12 cellular contexts compared by ENCODE assay signal in the genomic region with DNA sequence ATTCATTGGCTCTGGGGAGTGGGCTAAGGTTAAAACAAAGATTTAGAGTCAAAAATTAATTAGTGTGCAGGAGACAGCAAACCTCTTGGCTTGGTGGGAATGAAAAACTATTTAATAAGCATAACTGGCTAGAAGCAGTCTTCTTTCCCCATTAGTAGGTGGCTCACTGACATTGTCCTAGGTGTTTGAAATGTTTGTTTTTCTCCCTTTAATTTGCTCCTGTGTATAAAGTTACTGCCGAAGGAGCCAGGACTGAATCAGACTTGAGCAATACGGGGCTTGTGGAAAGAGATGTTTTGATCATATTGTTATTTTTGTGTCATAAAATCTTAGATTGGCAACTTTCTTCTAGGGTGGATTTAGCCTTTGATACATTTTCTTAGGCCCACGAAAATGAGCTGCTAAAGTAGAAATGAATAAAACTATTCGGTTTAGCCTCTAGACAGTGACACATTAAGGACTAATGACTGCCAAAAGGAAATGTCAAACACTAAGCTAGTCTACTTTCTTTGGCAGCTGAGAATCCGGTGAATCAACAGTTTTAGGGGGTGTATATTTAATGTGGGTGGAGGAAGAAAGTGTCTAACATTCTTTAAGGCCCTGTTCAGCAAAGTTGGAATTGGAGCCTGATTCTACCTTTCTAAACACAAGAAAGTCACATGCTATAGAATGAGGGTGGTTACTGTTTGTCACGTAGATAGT. TPM values are rescaled to one million over a fixed set of nuclear protein-coding genes. Genes with fewer than 3 reads are reported as not detected.
A peak's percentile ranks its signal among the peaks of the same experiment; 100 is the strongest.
DNase-seq lines count a peak whose midpoint lies in the region; ATAC-seq, FAIRE-seq and TF ChIP-seq lines count a peak whose summit lies in the region.
"Had no signal": no experiment of that assay in that cellular context is flagged by ENCODE, and none has a peak within 500 bp of the region (broad histone marks: within the 10 kb centered on the region; RNA-seq: fewer than 3 reads in every experiment).

No MANE protein-coding gene starts in this region.

- TF ChIP-seq CTCF in bronchial epithelial cell (IDR thresholded peaks at IDR 0.05; ENCODE audit: insufficient read depth, low read length, severe bottlenecking) = no peak
- no peak for TF ChIP-seq CTCF in tibial artery (IDR thresholded peaks at IDR 0.05)
- no peak for TF ChIP-seq CTCF in ovary (IDR thresholded peaks at IDR 0.05)

- peaks cover 0 to 98% (median 52%) of the 10 kb centered on the region in 4 donors for H3K4me1 ChIP-seq in tibial artery
- peaks cover 12% of the 10 kb centered on the region for H3K4me1 ChIP-seq in ovary (ENCODE audit: insufficient read depth)
- H3K4me1 ChIP-seq: colonic mucosa had no signal

- FAIRE-seq in bronchial epithelial cell (lab: Jason Lieb, UNC) = peak; percentile 7
- FAIRE-seq in islet of Langerhans (lab: Jason Lieb, UNC) = peak; percentile 80

- DNase-seq in HT1080 (ENCODE audit: low read depth) (peak; percentile 80), bronchial epithelial cell (ENCODE audit: low read depth) (peak; percentile 92), tibial artery (no peak), ovary (no peak)
- DNase-seq in activated effector memory CD4-positive, alpha-beta T cell treated with Interleukin-2 at 50 U/mL for 16 hours = no peak
- DNase-seq: activated CD8-positive, alpha-beta T cell treated with anti-CD3 and anti-CD28 coated beads, Interleukin-2, amount 10 ng/mL, durations not matched to agents 7 days and 5 days; colonic mucosa; mesendoderm had no signal

- no peaks in the 10 kb centered on the region for H3K27me3 ChIP-seq in bronchial epithelial cell (ENCODE audit: control insufficient read depth, insufficient read depth, low read length)
- no peaks in the 10 kb centered on the region for H3K27me3 ChIP-seq in tibial artery
- no peaks in the 10 kb centered on the region for H3K27me3 ChIP-seq in ovary
- H3K27me3 ChIP-seq: colonic mucosa had no signal

- H3K9me3 ChIP-seq in tibial artery = no peaks in the 10 kb centered on the region
- no peaks in the 10 kb centered on the region for H3K9me3 ChIP-seq in ovary
- H3K9me3 ChIP-seq: colonic mucosa had no signal

- intact Hi-C loops in tibial artery (cut with DNase I; ENCODE audit: low total_unique reads) = no loop called here
- intact Hi-C loops in ovary (cut with DNase I) = no loop called here

- no peaks in the 10 kb centered on the region for H3K36me3 ChIP-seq in bronchial epithelial cell (ENCODE audit: control insufficient read depth, insufficient read depth, low read length)
- no peaks in the 10 kb centered on the region for H3K36me3 ChIP-seq in tibial artery
- no peaks in the 10 kb centered on the region for H3K36me3 ChIP-seq in ovary
- H3K36me3 ChIP-seq: colonic mucosa had no signal

- H3K4me3 ChIP-seq in bronchial epithelial cell (ENCODE audit: low read depth, low read length) (no peak overlapping the region), tibial artery (no peak overlapping the region), ovary (no peak overlapping the region)
- H3K4me3 ChIP-seq: colonic mucosa had no signal

- ATAC-seq in GM21447 (IDR thresholded peaks at IDR 0.05; ENCODE audit: unreplicated experiment) (no peak), GM19455 (IDR thresholded peaks at IDR 0.05; ENCODE audit: unreplicated experiment) (no peak)
- ATAC-seq: activated CD8-positive, alpha-beta T cell treated with anti-CD3 and anti-CD28 coated beads, Interleukin-2, amount 10 ng/mL, durations not matched to agents 7 days and 5 days had no signal

- H3K27ac ChIP-seq in tibial artery (peak overlapping the region; percentile 41 to 51), ovary (no peak overlapping the region)
- H3K27ac ChIP-seq: colonic mucosa had no signal

- WGBS in ovary, 3 donors = 55 to 66% (median 57%) methylated on average over 6 of the region's 6 CpGs

- no peak for TF ChIP-seq POLR2A in ovary (IDR thresholded peaks at IDR 0.05)

- no peak for TF ChIP-seq EP300 in ovary (IDR thresholded peaks at IDR 0.05)

RNA-seq across cellular contexts. Expression of gene LRRTM2, which starts 30.2 kb away (rescaled TPM):
- total RNA-seq in HT1080 (2014; rRNA removed; shearing (Covaris generic)) = 3.7 and 4.0 TPM in 2 replicates
- 4.3 and 7.2 TPM in 2 replicates for polyA plus RNA-seq in HT1080 (2015; cell fraction: cytosol; rRNA removed)
- polyA plus RNA-seq in HT1080 (2015; cell fraction: nucleus; rRNA removed) = 4.3 and 5.6 TPM in 2 replicates
- total RNA-seq in bronchial epithelial cell = not detected in 2 replicates
- under 1 TPM; 0.11 to 0.92 (median 0.24) TPM for total RNA-seq in ovary
- under 1 TPM; 0.07 to 0.15 TPM for polyA plus RNA-seq in ovary
- polyA plus RNA-seq: IgD-negative memory B cell had no signal

Comparison
In these comparisons a context has a peak if more than half of its experiments do, and no peak if none do; other contexts are left out.
1. DNase-seq: peak in HT1080 (single experiment) and bronchial epithelial cell (single experiment); none in tibial artery (0 of 2), ovary (0 of 5) and activated effector memory CD4-positive, alpha-beta T cell treated with Interleukin-2 at 50 U/mL for 16 hours (single experiment).
2. H3K27ac ChIP-seq: peak in tibial artery (2 of 2); none in ovary (0 of 2).